Comparison of ENCODE assay signal across 12 cellular contexts in genomic region chr4:182307746-182308145, GRCh38.
DNase-seq lines count a peak whose midpoint lies in the region; ATAC-seq and TF ChIP-seq lines count a peak whose summit lies in the region.
"Had no signal": no experiment of that assay in that cellular context is flagged by ENCODE, and none has a peak within 500 bp of the region (broad histone marks: within the 10 kb centered on the region; RNA-seq: fewer than 3 reads in every experiment).

No MANE protein-coding gene starts in this region.

- no peak overlapping the region for H3K4ac ChIP-seq in neuronal stem cell (ENCODE audit: low read length)

- H3K4me3 Mint-ChIP-seq in progenitor cell of endocrine pancreas (ENCODE audit: low read depth): no peak overlapping the region
- H3K4me3 Mint-ChIP-seq: activated T-cell treated with anti-CD3 and anti-CD28 coated beads, Interleukin-2, amount 50 U/mL, for 24 hours; dendritic cell treated with granulocyte-macrophage colony-stimulating factor and Interleukin-4, amounts not matched to agents 40 ng/mL and 50 ng/mL, for 4 days; T-helper 1 cell treated with Interleukin-12 subunit alpha and Interleukin-12 subunit beta and Interleukin-4 antibody, amounts not matched to agents 30 μg/mL and 1 μg/mL, for 36 hours had no signal

- H3K27ac Mint-ChIP-seq in progenitor cell of endocrine pancreas: no peak overlapping the region
- H3K27ac Mint-ChIP-seq: activated T-cell treated with anti-CD3 and anti-CD28 coated beads, Interleukin-2, amount 50 U/mL, for 24 hours; dendritic cell treated with granulocyte-macrophage colony-stimulating factor and Interleukin-4, amounts not matched to agents 40 ng/mL and 50 ng/mL, for 4 days; T-helper 1 cell treated with Interleukin-12 subunit alpha and Interleukin-12 subunit beta and Interleukin-4 antibody, amounts not matched to agents 30 μg/mL and 1 μg/mL, for 36 hours had no signal

- H3K27me3 ChIP-seq in SJCRH30 (no peaks in the 10 kb centered on the region), neuronal stem cell (ENCODE audit: control insufficient read depth in 3 of 3, insufficient read depth in 3 of 3, low read depth in 1 of 3, low read length in 3 of 3) (no peaks in the 10 kb centered on the region)
- H3K27me3 ChIP-seq: neutrophil had no signal

- no peaks in the 10 kb centered on the region for H3K4me1 Mint-ChIP-seq in progenitor cell of endocrine pancreas (ENCODE audit: low read depth)

- no peaks in the 10 kb centered on the region for H3K9me3 Mint-ChIP-seq in progenitor cell of endocrine pancreas (ENCODE audit: low read depth)
- H3K9me3 Mint-ChIP-seq: dendritic cell treated with granulocyte-macrophage colony-stimulating factor and Interleukin-4, amounts not matched to agents 40 ng/mL and 50 ng/mL, for 4 days; T-helper 1 cell treated with Interleukin-12 subunit alpha and Interleukin-12 subunit beta and Interleukin-4 antibody, amounts not matched to agents 30 μg/mL and 1 μg/mL, for 36 hours had no signal

- no peak overlapping the region for H2BK12ac ChIP-seq in neuronal stem cell (ENCODE audit: low read length)

- no peak overlapping the region for H3K23ac ChIP-seq in neuronal stem cell (ENCODE audit: low read depth, low read length, poor library complexity)

- H2BK5ac ChIP-seq in neuronal stem cell (ENCODE audit: low read length): no peak overlapping the region

- no peak overlapping the region for H2AFZ ChIP-seq in neuronal stem cell (ENCODE audit: low read length)

- no peak overlapping the region for H3K14ac ChIP-seq in neuronal stem cell (ENCODE audit: low read length)

- H2BK15ac ChIP-seq in neuronal stem cell (ENCODE audit: low read length): no peak overlapping the region

- no peak overlapping the region for H2BK120ac ChIP-seq in neuronal stem cell (ENCODE audit: low read depth, low read length)

- ATAC-seq in HG03196 (IDR thresholded peaks at IDR 0.05; ENCODE audit: unreplicated experiment): no peak
- ATAC-seq: HepG2 had no signal

- WGBS in neuronal stem cell (ENCODE audit: extremely low coverage in 2 of 2, insufficient read length in 2 of 2, insufficient replicate concordance in 1 of 2), 2 donors: no CpG with 5 or more reads among the region's 2 CpGs

- no peaks in the 10 kb centered on the region for H3K36me3 Mint-ChIP-seq in progenitor cell of endocrine pancreas (ENCODE audit: insufficient read depth)

- H3K18ac ChIP-seq in neuronal stem cell (ENCODE audit: low read length): no peak overlapping the region

- H3K4me2 ChIP-seq in neuronal stem cell (ENCODE audit: insufficient read depth, low read length, poor library complexity, severe bottlenecking): no peak overlapping the region

- TF ChIP-seq CTCF in fibroblast of pulmonary artery (IDR thresholded peaks at IDR 0.05; ENCODE audit: low read length, missing control alignments): no peak
- no peak for TF ChIP-seq CTCF in progenitor cell of endocrine pancreas (IDR thresholded peaks at IDR 0.05; ENCODE audit: unreplicated experiment)

- H3K9me3 ChIP-seq in SJCRH30 (replicated peaks) (no peaks in the 10 kb centered on the region), neuronal stem cell (replicated peaks in 1 of 2; ENCODE audit: control insufficient read depth in 2 of 2, insufficient read depth in 1 of 2, low read depth in 1 of 2, low read length in 2 of 2) (peaks cover 2 to 3% of the 10 kb centered on the region in 2 donors)
- H3K9me3 ChIP-seq: neutrophil had no signal

- no peak overlapping the region for H3K9ac ChIP-seq in neuronal stem cell (ENCODE audit: low read depth, low read length, poor library complexity)

- H3K36me3 ChIP-seq in SJCRH30 (no peaks in the 10 kb centered on the region), neuronal stem cell (replicated peaks in 1 of 2; ENCODE audit: control insufficient read depth in 2 of 2, insufficient read depth in 2 of 2, low read length in 2 of 2) (peaks cover 0 to 3% of the 10 kb centered on the region in 2 donors)
- H3K36me3 ChIP-seq: neutrophil had no signal

- H4K91ac ChIP-seq in neuronal stem cell (ENCODE audit: low read depth, low read length, poor library complexity): no peak overlapping the region

- H2AK5ac ChIP-seq in neuronal stem cell (ENCODE audit: low read depth, low read length): no peak overlapping the region

- peaks cover 12% of the 10 kb centered on the region for H3K4me1 ChIP-seq in SJCRH30
- H3K4me1 ChIP-seq in neuronal stem cell (ENCODE audit: control insufficient read depth in 2 of 2, insufficient read depth in 1 of 2, low read depth in 1 of 2, low read length in 2 of 2): peaks cover 0 to 3% of the 10 kb centered on the region in 2 donors

- H3K79me1 ChIP-seq in neuronal stem cell (ENCODE audit: low read depth, low read length): no peaks in the 10 kb centered on the region

- H4K8ac ChIP-seq in neuronal stem cell (ENCODE audit: low read depth, low read length): no peak overlapping the region

- H3K27ac ChIP-seq in SJCRH30 (peak overlapping the region; percentile 6), neuronal stem cell (replicated peaks; ENCODE audit: low read length) (no peak overlapping the region)
- H3K27ac ChIP-seq: neutrophil had no signal

- H3K4me3 ChIP-seq in SJCRH30: no peak overlapping the region
- no peak overlapping the region for H3K4me3 ChIP-seq in fibroblast of pulmonary artery (replicated peaks; ENCODE audit: low read depth, low read length)
- no peak overlapping the region for H3K4me3 ChIP-seq in neuronal stem cell (ENCODE audit: low read length in 2 of 2)

- DNase-seq in HCEC 1CT: peak; percentile 89
- peak; percentile 71 to 76 for DNase-seq in SJCRH30
- peak; percentile 86 for DNase-seq in fibroblast of pulmonary artery (ENCODE audit: low read depth)
- DNase-seq in stromal cell of bone marrow (ENCODE audit: low read depth): peak; percentile 33
- DNase-seq in progenitor cell of endocrine pancreas (ENCODE audit: low spot score, unreplicated experiment): no peak
- no peak for DNase-seq in neuronal stem cell (ENCODE audit: low spot score)
- DNase-seq: activated T-cell treated with anti-CD3 and anti-CD28 coated beads, Interleukin-2, amount 50 U/mL, for 24 hours had no signal

- H3K27me3 Mint-ChIP-seq in progenitor cell of endocrine pancreas: no peaks in the 10 kb centered on the region
- H3K27me3 Mint-ChIP-seq: activated T-cell treated with anti-CD3 and anti-CD28 coated beads, Interleukin-2, amount 50 U/mL, for 24 hours; dendritic cell treated with granulocyte-macrophage colony-stimulating factor and Interleukin-4, amounts not matched to agents 40 ng/mL and 50 ng/mL, for 4 days had no signal

Comparison
In these comparisons a context has a peak if more than half of its experiments do, and no peak if none do; other contexts are left out.
1. DNase-seq: peak in HCEC 1CT (single experiment), SJCRH30 (2 of 2), fibroblast of pulmonary artery (single experiment) and stromal cell of bone marrow (single experiment); none in progenitor cell of endocrine pancreas (single experiment) and neuronal stem cell (single experiment).